In the genomic region with DNA sequence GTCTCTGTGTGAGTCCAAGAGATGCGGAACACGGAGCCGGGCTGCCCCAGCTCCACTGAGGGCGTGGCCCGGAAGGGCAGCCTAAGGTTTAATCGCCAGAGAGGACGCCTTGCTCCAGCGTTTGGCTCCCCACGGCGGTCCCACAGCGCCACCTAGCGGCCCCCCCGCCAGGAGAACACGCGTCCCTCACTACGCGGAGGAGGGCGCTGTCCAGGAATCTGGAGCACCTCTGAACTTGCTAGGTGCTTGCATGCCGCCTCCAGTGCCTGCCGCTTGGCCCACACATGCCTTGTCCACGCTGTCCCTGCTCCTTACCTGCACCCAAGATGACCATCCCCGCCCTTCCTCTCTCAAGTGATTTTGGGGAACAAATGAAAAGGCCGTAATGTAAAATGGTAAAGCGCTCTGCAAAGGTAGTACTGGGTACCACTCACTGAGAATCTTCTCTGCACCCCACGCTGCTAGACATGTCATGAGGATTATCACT, we compare ENCODE assay signal across 8 cellular contexts. TPM values are rescaled to one million over a fixed set of nuclear protein-coding genes. Genes with fewer than 3 reads are reported as not detected.
DNase-seq lines count a peak whose midpoint lies in the region; ATAC-seq, FAIRE-seq and TF ChIP-seq lines count a peak whose summit lies in the region.

No MANE protein-coding gene starts in this region.

- H3K4me3 Mint-ChIP-seq in activated CD8-positive, alpha-beta memory T cell treated with anti-CD3 and anti-CD28 coated beads, Interleukin-2, amount 10 ng/mL, durations not matched to agents 7 days and 5 days, result peak overlapping the region; percentile 51

- FAIRE-seq in endothelial cell of umbilical vein (lab: Jason Lieb, UNC), result peak; percentile 64

- DNase-seq in DMS 273 (lab: John Stamatoyannopoulos, UW; ENCODE audit: unreplicated experiment) (peak; percentile 98), HT-29 (ENCODE audit: low spot score) (peak; percentile 89), NT2/D1 (ENCODE audit: low read depth, low spot score) (peak; percentile 85), endothelial cell of umbilical vein (ENCODE audit: low read depth, low spot score) (peak; percentile 74), mucosa of gallbladder (ENCODE audit: low spot score) (peak; percentile 84)
- DNase-seq in activated CD8-positive, alpha-beta memory T cell treated with anti-CD3 and anti-CD28 coated beads, Interleukin-2, amount 10 ng/mL, durations not matched to agents 7 days and 5 days, result peak; percentile 92
- DNase-seq in stimulated activated CD8-positive, alpha-beta memory T cell treated with anti-CD3 and anti-CD28 coated beads, Interleukin-7, amount 100 ng/mL, for 1 hour (ENCODE audit: low read depth in 2 of 2), result peak; percentile 58 to 79

- dilution Hi-C loops in endothelial cell of umbilical vein (cut with MboI; ENCODE audit: extremely low pct_ligation_motif_present, low sequenced_read_pairs), result no loop called here

- H3K36me3 ChIP-seq in NT2/D1 (ENCODE audit: insufficient read depth, insufficient read length, low read length), result no peaks in the 10 kb centered on the region
- no peaks in the 10 kb centered on the region for H3K36me3 ChIP-seq in endothelial cell of umbilical vein (ENCODE audit: control insufficient read depth in 2 of 2, extremely low read depth in 1 of 2, insufficient read depth in 2 of 2, low read length in 2 of 2)

- H3K27me3 ChIP-seq in NT2/D1 (ENCODE audit: insufficient read depth, insufficient read length), result peaks cover 35% of the 10 kb centered on the region
- peaks cover 2 to 15% of the 10 kb centered on the region in 2 experiments for H3K27me3 ChIP-seq in endothelial cell of umbilical vein (ENCODE audit: control insufficient read depth in 2 of 2, insufficient read depth in 2 of 2, low read length in 2 of 2)

- H3K4me1 ChIP-seq in NT2/D1 (ENCODE audit: insufficient read depth, insufficient read length), result peaks cover 2% of the 10 kb centered on the region
- H3K4me1 ChIP-seq in endothelial cell of umbilical vein (ENCODE audit: control insufficient read depth, extremely low read depth, insufficient read depth, low read length), result peaks cover 3% of the 10 kb centered on the region

- no peaks in the 10 kb centered on the region for H4K20me1 ChIP-seq in endothelial cell of umbilical vein (replicated peaks; ENCODE audit: control insufficient read depth, extremely low read depth, insufficient read depth, low read length)

- TF ChIP-seq POLR2A in endothelial cell of umbilical vein (IDR thresholded peaks at IDR 0.05; ENCODE audit: low read depth, low read length), result no peak

- intact Hi-C loops in endothelial cell of umbilical vein (cut with micrococcal nuclease), result loop anchor here (1.0 to 2.0 kb wide), 5 partner anchors 220 to 912 kb away; partner anchors contain the start of gene CEP70

- TF ChIP-seq CTCF in endothelial cell of umbilical vein (IDR thresholded peaks at IDR 0.05; ENCODE audit: extremely low read depth in 1 of 2, insufficient read depth in 1 of 2, low read depth in 1 of 2, low read length in 2 of 2), result peak; percentile 99

- H3K27me3 Mint-ChIP-seq in activated CD8-positive, alpha-beta memory T cell treated with anti-CD3 and anti-CD28 coated beads, Interleukin-2, amount 10 ng/mL, durations not matched to agents 7 days and 5 days, result peaks cover 34% of the 10 kb centered on the region

- H3K9ac ChIP-seq in NT2/D1 (ENCODE audit: insufficient read length, low read depth) (peak overlapping the region; percentile 65), endothelial cell of umbilical vein (replicated peaks; ENCODE audit: extremely low read depth, insufficient read depth, low read length) (no peak overlapping the region)

- ATAC-seq in GM21390 (IDR thresholded peaks at IDR 0.05; ENCODE audit: unreplicated experiment), result peak; percentile 97
- ATAC-seq in activated CD8-positive, alpha-beta memory T cell treated with anti-CD3 and anti-CD28 coated beads, Interleukin-2, amount 10 ng/mL, durations not matched to agents 7 days and 5 days, result peak; percentile 100

- no TSS peak for BruUV-seq in endothelial cell of umbilical vein (replicated peaks; lab: Mats Ljungman, UMichigan)

- H3K27ac Mint-ChIP-seq in activated CD8-positive, alpha-beta memory T cell treated with anti-CD3 and anti-CD28 coated beads, Interleukin-2, amount 10 ng/mL, durations not matched to agents 7 days and 5 days, result no peak overlapping the region

- no peaks in the 10 kb centered on the region for H3K9me3 Mint-ChIP-seq in activated CD8-positive, alpha-beta memory T cell treated with anti-CD3 and anti-CD28 coated beads, Interleukin-2, amount 10 ng/mL, durations not matched to agents 7 days and 5 days (ENCODE audit: low read depth)

- H3K9me1 ChIP-seq in endothelial cell of umbilical vein (replicated peaks; ENCODE audit: control insufficient read depth, extremely low read depth, insufficient read depth, low read length), result no peaks in the 10 kb centered on the region

- H3K79me2 ChIP-seq in endothelial cell of umbilical vein (ENCODE audit: control insufficient read depth, insufficient read depth, low read length), result no peaks in the 10 kb centered on the region

- peak overlapping the region; percentile 65 for H2AFZ ChIP-seq in endothelial cell of umbilical vein (ENCODE audit: low read depth, low read length)

- H3K4me1 Mint-ChIP-seq in activated CD8-positive, alpha-beta memory T cell treated with anti-CD3 and anti-CD28 coated beads, Interleukin-2, amount 10 ng/mL, durations not matched to agents 7 days and 5 days, result peaks cover 15% of the 10 kb centered on the region

- POLR2A ChIA-PET in endothelial cell of umbilical vein (lab: Charles Lee), result no interaction called here

- H3K36me3 Mint-ChIP-seq in activated CD8-positive, alpha-beta memory T cell treated with anti-CD3 and anti-CD28 coated beads, Interleukin-2, amount 10 ng/mL, durations not matched to agents 7 days and 5 days, result no peaks in the 10 kb centered on the region

- no peaks in the 10 kb centered on the region for H3K9me3 ChIP-seq in NT2/D1 (ENCODE audit: insufficient read depth, low read length)
- no peaks in the 10 kb centered on the region for H3K9me3 ChIP-seq in endothelial cell of umbilical vein (replicated peaks; ENCODE audit: control insufficient read depth, insufficient read depth, low read length)

- H3K4me2 ChIP-seq in endothelial cell of umbilical vein (ENCODE audit: insufficient read depth, low read length), result peak overlapping the region; percentile 23

- CTCF ChIA-PET in activated CD8-positive, alpha-beta memory T cell treated with anti-CD3 and anti-CD28 coated beads, Interleukin-2, amount 10 ng/mL, durations not matched to agents 7 days and 5 days (lab: Charles Lee), result interaction anchor here (0.6 to 4.4 kb wide), 31 partner anchors 9 to 752 kb away, joined by 3 to 44 read pairs (median 4); partner anchors contain the start of gene MRPS22
- CTCF ChIA-PET in endothelial cell of umbilical vein (lab: Charles Lee), result interaction anchor here (0.6 to 5.4 kb wide), 17 partner anchors 10 to 999 kb away, joined by 3 to 140 read pairs (median 4); partner anchors contain the start of gene CEP70

- no peak overlapping the region for H3K27ac ChIP-seq in endothelial cell of umbilical vein (ENCODE audit: insufficient read depth, low read depth, low read length)

- no peak overlapping the region for H3K4me3 ChIP-seq in NT2/D1 (ENCODE audit: insufficient read length, low read depth)
- H3K4me3 ChIP-seq in endothelial cell of umbilical vein (replicated peaks in 1 of 3; ENCODE audit: insufficient read depth in 1 of 3, low read depth in 1 of 3, low read length in 3 of 3), result no peak overlapping the region

TF ChIP-seq in endothelial cell of umbilical vein, 7 proteins besides CTCF, POLR2A, EP300 and RAD21:
- TF ChIP-seq EZH2 (IDR thresholded peaks at IDR 0.05; ENCODE audit: borderline replicate concordance, low read depth, low read length, severe bottlenecking) (peak; percentile 30), MAX (IDR thresholded peaks at IDR 0.05; ENCODE audit: insufficient read depth, insufficient read length) (no peak)

RNA-seq across cellular contexts. Expression of gene MRPS22, which starts 14.4 kb away (rescaled TPM):
- total RNA-seq in HT-29 (2014; rRNA removed; shearing (Covaris generic)), result 46.0 and 54.4 TPM in 2 replicates
- total RNA-seq in activated CD8-positive, alpha-beta memory T cell treated with anti-CD3 and anti-CD28 coated beads, Interleukin-2, amount 10 ng/mL, durations not matched to agents 7 days and 5 days, result 10 to 100 TPM; 36.1 to 41.2 TPM
- 41.0 and 45.6 TPM in 2 replicates for total RNA-seq in endothelial cell of umbilical vein
- 23.7 and 33.8 TPM in 2 replicates for polyA plus RNA-seq in endothelial cell of umbilical vein
- 46.4 and 46.7 TPM in 2 replicates for polyA plus RNA-seq in endothelial cell of umbilical vein (2011; cell fraction: cytosol; rRNA removed)
- 57.6 and 73.1 TPM in 2 replicates for polyA plus RNA-seq in endothelial cell of umbilical vein (2011; cell fraction: nucleus; rRNA removed)
- polyA plus RNA-seq in endothelial cell of umbilical vein (2012), result 37.3 and 49.4 TPM in 2 replicates
- 16.2 and 17.9 TPM in 2 replicates for polyA minus RNA-seq in endothelial cell of umbilical vein
- 24.7 TPM for polyA minus RNA-seq in endothelial cell of umbilical vein (2011; cell fraction: cytosol; rRNA and poly(A)+ RNA removed)
- 36.1 and 39.6 TPM in 2 replicates for polyA minus RNA-seq in endothelial cell of umbilical vein (2011; cell fraction: nucleus; rRNA and poly(A)+ RNA removed)
- total RNA-seq in mucosa of gallbladder, result 27.4 TPM
